15 cellular contexts compared by ENCODE assay signal in genomic region chr16:24552705-24553104, GRCh38.
"Had no signal": no experiment of that assay in that cellular context is flagged by ENCODE, and none has a peak within 500 bp of the region (broad histone marks: within the 10 kb centered on the region; RNA-seq: fewer than 3 reads in every experiment).

No MANE protein-coding gene starts in this region.

- H3K27ac ChIP-seq: ascending aorta, spleen, testis, upper lobe of left lung had no signal

- H3K27me3 ChIP-seq: ascending aorta, spleen, testis, upper lobe of left lung had no signal

- H3K9me3 Mint-ChIP-seq: activated CD4-positive, alpha-beta memory T cell treated with anti-CD3 and anti-CD28 coated beads for 36 hours; dendritic cell treated with granulocyte-macrophage colony-stimulating factor and Interleukin-4, amounts not matched to agents 40 ng/mL and 50 ng/mL, for 4 days; stimulated activated naive CD8-positive, alpha-beta T cell treated with anti-CD3 and anti-CD28 coated beads, Interleukin-15, amount 100 ng/mL, for 72 hours had no signal

- H3K27me3 Mint-ChIP-seq: activated CD4-positive, alpha-beta memory T cell treated with anti-CD3 and anti-CD28 coated beads for 36 hours; activated CD4-positive, alpha-beta T cell treated with anti-CD3 and anti-CD28 coated beads for 36 hours; activated CD8-positive, alpha-beta memory T cell treated with anti-CD3 and anti-CD28 coated beads, Interleukin-2, amount 10 ng/mL, durations not matched to agents 7 days and 5 days; dendritic cell treated with granulocyte-macrophage colony-stimulating factor and Interleukin-4, amounts not matched to agents 40 ng/mL and 50 ng/mL, for 4 days; stimulated activated naive CD8-positive, alpha-beta T cell treated with anti-CD3 and anti-CD28 coated beads, Interleukin-15, amount 100 ng/mL, for 72 hours had no signal

- H3K9me3 ChIP-seq: ascending aorta, spleen, testis, upper lobe of left lung had no signal

- H3K4me3 Mint-ChIP-seq: activated CD4-positive, alpha-beta memory T cell treated with anti-CD3 and anti-CD28 coated beads for 36 hours; activated CD4-positive, alpha-beta T cell treated with anti-CD3 and anti-CD28 coated beads for 36 hours; activated CD8-positive, alpha-beta memory T cell treated with anti-CD3 and anti-CD28 coated beads, Interleukin-2, amount 10 ng/mL, durations not matched to agents 7 days and 5 days; dendritic cell treated with granulocyte-macrophage colony-stimulating factor and Interleukin-4, amounts not matched to agents 40 ng/mL and 50 ng/mL, for 4 days; stimulated activated naive CD8-positive, alpha-beta T cell treated with anti-CD3 and anti-CD28 coated beads, Interleukin-15, amount 100 ng/mL, for 72 hours had no signal

- H3K27ac Mint-ChIP-seq: activated CD4-positive, alpha-beta memory T cell treated with anti-CD3 and anti-CD28 coated beads for 36 hours; activated CD4-positive, alpha-beta T cell treated with anti-CD3 and anti-CD28 coated beads for 36 hours; activated CD8-positive, alpha-beta memory T cell treated with anti-CD3 and anti-CD28 coated beads, Interleukin-2, amount 10 ng/mL, durations not matched to agents 7 days and 5 days; dendritic cell treated with granulocyte-macrophage colony-stimulating factor and Interleukin-4, amounts not matched to agents 40 ng/mL and 50 ng/mL, for 4 days had no signal

- H3K4me1 ChIP-seq: testis had no signal

- H3K4me3 ChIP-seq: ascending aorta, spleen, testis, upper lobe of left lung had no signal

- DNase-seq: activated CD4-positive, alpha-beta memory T cell treated with anti-CD3 and anti-CD28 coated beads for 36 hours; activated CD4-positive, alpha-beta T cell treated with anti-CD3 and anti-CD28 coated beads for 36 hours; activated CD8-positive, alpha-beta memory T cell treated with anti-CD3 and anti-CD28 coated beads, Interleukin-2, amount 10 ng/mL, durations not matched to agents 7 days and 5 days; effector memory CD4-positive, alpha-beta T cell; head of caudate nucleus; kidney glomerular epithelial cell; mesendoderm; spleen; stimulated activated naive CD8-positive, alpha-beta T cell treated with anti-CD3 and anti-CD28 coated beads, Interleukin-15, amount 100 ng/mL, for 72 hours; T-helper 2 cell; testis; upper lobe of left lung had no signal

- ATAC-seq: activated CD4-positive, alpha-beta T cell treated with anti-CD3 and anti-CD28 coated beads for 36 hours; activated CD8-positive, alpha-beta memory T cell treated with anti-CD3 and anti-CD28 coated beads, Interleukin-2, amount 10 ng/mL, durations not matched to agents 7 days and 5 days; sciatic nerve; stimulated activated naive CD8-positive, alpha-beta T cell treated with anti-CD3 and anti-CD28 coated beads, Interleukin-15, amount 100 ng/mL, for 72 hours had no signal
